In genomic region chr12:71174825-71175224, GRCh38 we compare ENCODE assay signal across 25 cellular contexts. TPM values are rescaled to one million over a fixed set of nuclear protein-coding genes. Genes with fewer than 3 reads are reported as not detected.
DNase-seq lines count a peak whose midpoint lies in the region; ATAC-seq, FAIRE-seq and TF ChIP-seq lines count a peak whose summit lies in the region.
"Had no signal": no experiment of that assay in that cellular context is flagged by ENCODE, and none has a peak within 500 bp of the region (broad histone marks: within the 10 kb centered on the region; RNA-seq: fewer than 3 reads in every experiment).

No MANE protein-coding gene starts in this region.

- no peaks in the 10 kb centered on the region for H3K9me1 ChIP-seq in IMR-90 (ENCODE audit: insufficient read depth, low read length)

- H3K9ac ChIP-seq in HepG2 (ENCODE audit: insufficient read depth, low read depth, low read length) = no peak overlapping the region
- H3K9ac ChIP-seq in IMR-90 (ENCODE audit: low read depth, low read length) = no peak overlapping the region
- no peak overlapping the region for H3K9ac ChIP-seq in neural progenitor cell
- H3K9ac ChIP-seq: BLaER1 had no signal

- H3K27me3 Mint-ChIP-seq in neural progenitor cell (ENCODE audit: insufficient read depth, low read depth) = no peaks in the 10 kb centered on the region
- H3K27me3 Mint-ChIP-seq: CD4-positive, alpha-beta memory T cell; CD8-positive, alpha-beta memory T cell had no signal

- H3F3A ChIP-seq in neural progenitor cell (ENCODE audit: low read depth) = no peaks in the 10 kb centered on the region

- DNase-seq in HepG2 (ENCODE audit: low spot score) = no peak
- no peak for DNase-seq in right lobe of liver
- DNase-seq in IMR-90 = no peak
- no peak for DNase-seq in neural progenitor cell (ENCODE audit: low spot score)
- no peak for DNase-seq in NCI-H1105 treated with DMSO at 0.1 percent for 48 hours (lab: John Stamatoyannopoulos, UW)
- DNase-seq: ACHN; BE2C; C1 segment of cervical spinal cord; CD4-positive, alpha-beta memory T cell; CD4-positive, CD25-positive, alpha-beta regulatory T cell; CD8-positive, alpha-beta memory T cell; COR-L47; DMS 273 treated with DMSO at 0.1 percent for 48 hours; DMS153; DMS53; DMS79 treated with DMSO at 0.1 percent for 48 hours; GF-D8 had no signal

- H3K79me2 ChIP-seq in HepG2 (ENCODE audit: insufficient read depth, low read length) = no peaks in the 10 kb centered on the region
- H3K79me2 ChIP-seq in neural progenitor cell (ENCODE audit: low read depth) = no peaks in the 10 kb centered on the region

- no peak overlapping the region for H2BK120ac ChIP-seq in IMR-90 (ENCODE audit: low read depth, low read length)

- H3K4me1 ChIP-seq in HepG2 (ENCODE audit: insufficient read depth, low read length) = peaks cover 16% of the 10 kb centered on the region
- peaks cover 0 to 20% (median 7%) of the 10 kb centered on the region in 4 donors for H3K4me1 ChIP-seq in right lobe of liver
- no peaks in the 10 kb centered on the region for H3K4me1 ChIP-seq in IMR-90 (ENCODE audit: control insufficient read depth, insufficient read depth, low read length)
- H3K4me1 ChIP-seq in neural progenitor cell = no peaks in the 10 kb centered on the region
- H3K4me1 ChIP-seq: BLaER1 had no signal

- H3K79me1 ChIP-seq in IMR-90 (ENCODE audit: low read depth in 1 of 2, low read length in 2 of 2) = no peaks in the 10 kb centered on the region

- H3K4me2 ChIP-seq in HepG2 (ENCODE audit: low read depth, low read length) = no peak overlapping the region
- H3K4me2 ChIP-seq in IMR-90 (ENCODE audit: low read depth, low read length) = no peak overlapping the region
- H3K4me2 ChIP-seq in neural progenitor cell = no peak overlapping the region
- H3K4me2 ChIP-seq: BLaER1 had no signal

- no peak overlapping the region for H2AK5ac ChIP-seq in IMR-90 (ENCODE audit: low read depth, low read length)

- CTCF ChIA-PET in HepG2 (lab: Yijun Ruan, JAX; ENCODE audit: low intra/inter-chr PET ratio, low total read pairs) (no interaction called here), IMR-90 (lab: Yijun Ruan, JAX) (no interaction called here)

- TF ChIP-seq EP300 in HepG2 (IDR thresholded peaks at IDR 0.05; ENCODE audit: low read depth in 2 of 2, low read length in 2 of 2) (no peak), HepG2 (CRISPR knock-in tag; IDR thresholded peaks at IDR 0.05; ENCODE audit: borderline replicate concordance) (no peak)

- H2BK20ac ChIP-seq in IMR-90 (ENCODE audit: low read depth, low read length) = no peak overlapping the region

- intact Hi-C loops in HepG2 (cut with micrococcal nuclease; ENCODE audit: unreplicated experiment) = no loop called here
- intact Hi-C loops in right lobe of liver (cut with DNase I) = no loop called here
- intact Hi-C loops in IMR-90 (cut with micrococcal nuclease) = no loop called here

- no peak overlapping the region for H3K4me3 Mint-ChIP-seq in neural progenitor cell
- H3K4me3 Mint-ChIP-seq: CD14-positive monocyte; CD4-positive, alpha-beta memory T cell; CD4-positive, CD25-positive, alpha-beta regulatory T cell; CD8-positive, alpha-beta memory T cell had no signal

- no peaks in the 10 kb centered on the region for H3K36me3 Mint-ChIP-seq in neural progenitor cell
- H3K36me3 Mint-ChIP-seq: CD14-positive monocyte; CD4-positive, alpha-beta memory T cell; CD4-positive, CD25-positive, alpha-beta regulatory T cell; CD8-positive, alpha-beta memory T cell had no signal

- H3K14ac ChIP-seq in IMR-90 (replicated peaks; ENCODE audit: low read depth, low read length) = no peak overlapping the region

- H3K4ac ChIP-seq in IMR-90 (ENCODE audit: low read depth, low read length) = no peak overlapping the region

- TF ChIP-seq RAD21 in HepG2 (CRISPR knock-in tag; IDR thresholded peaks at IDR 0.05) (no peak), IMR-90 (IDR thresholded peaks at IDR 0.05; ENCODE audit: low read length) (no peak)

- TF ChIP-seq CTCF in HepG2 (CRISPR knock-in tag; IDR thresholded peaks at IDR 0.05) (no peak), right lobe of liver (IDR thresholded peaks at IDR 0.05) (no peak), IMR-90 (conservative IDR thresholded peaks at IDR 0.05; ENCODE audit: low read depth, low read length) (no peak), neural progenitor cell (IDR thresholded peaks at IDR 0.05) (no peak)

- H3K36me3 ChIP-seq in HepG2 (replicated peaks in 1 of 2; ENCODE audit: control insufficient read depth in 1 of 2, insufficient read depth in 2 of 2, low read length in 2 of 2) (no peaks in the 10 kb centered on the region), right lobe of liver (no peaks in the 10 kb centered on the region), IMR-90 (ENCODE audit: control insufficient read depth, insufficient read depth, low read length) (no peaks in the 10 kb centered on the region), neural progenitor cell (no peaks in the 10 kb centered on the region)
- H3K36me3 ChIP-seq: BE2C, BLaER1 had no signal

- no peak overlapping the region for H3K18ac ChIP-seq in IMR-90 (ENCODE audit: low read depth, low read length)

- H3K27ac ChIP-seq in HepG2 (ENCODE audit: extremely low read length, insufficient read depth, low read length) = no peak overlapping the region
- no peak overlapping the region for H3K27ac ChIP-seq in right lobe of liver
- no peak overlapping the region for H3K27ac ChIP-seq in IMR-90 (ENCODE audit: insufficient read depth, low read length)
- no peak overlapping the region for H3K27ac ChIP-seq in neural progenitor cell
- H3K27ac ChIP-seq: 22Rv1, BLaER1 had no signal

- H4K20me1 ChIP-seq in HepG2 (ENCODE audit: insufficient read depth, low read length) = no peaks in the 10 kb centered on the region
- H4K20me1 ChIP-seq in IMR-90 (ENCODE audit: insufficient read depth, low read length) = no peaks in the 10 kb centered on the region
- no peaks in the 10 kb centered on the region for H4K20me1 ChIP-seq in neural progenitor cell (ENCODE audit: low read depth)
- H4K20me1 ChIP-seq: BLaER1 had no signal

- H3K9me3 Mint-ChIP-seq in neural progenitor cell = peaks cover 4% of the 10 kb centered on the region

- FAIRE-seq in HepG2 (lab: Jason Lieb, UNC) = no peak
- FAIRE-seq: G401.6, GM12891, GM19239 had no signal

- H3K4me1 Mint-ChIP-seq in neural progenitor cell = no peaks in the 10 kb centered on the region
- H3K4me1 Mint-ChIP-seq: CD14-positive monocyte; CD4-positive, alpha-beta memory T cell; CD4-positive, CD25-positive, alpha-beta regulatory T cell; CD8-positive, alpha-beta memory T cell had no signal

- no peak overlapping the region for H2BK15ac ChIP-seq in IMR-90 (ENCODE audit: low read depth, low read length)

- in situ Hi-C loops in HepG2 (cut with HindIII; ENCODE audit: extremely low pct_ligation_motif_present, low pct_unique_long_range_greater_than_20kb) (no loop called here), IMR-90 (cut with MboI; ENCODE audit: low sequenced_read_pairs) (no loop called here)

- no peak overlapping the region for H3K56ac ChIP-seq in IMR-90 (ENCODE audit: extremely low read depth, insufficient read depth, low read length)

- no peak overlapping the region for H3K27ac Mint-ChIP-seq in neural progenitor cell
- H3K27ac Mint-ChIP-seq: CD14-positive monocyte; CD4-positive, alpha-beta memory T cell; CD4-positive, CD25-positive, alpha-beta regulatory T cell; CD8-positive, alpha-beta memory T cell had no signal

- no peak overlapping the region for H3K4me3 ChIP-seq in HepG2 (replicated peaks in 1 of 3; ENCODE audit: insufficient read depth in 1 of 3, low read depth in 2 of 3, low read length in 3 of 3)
- H3K4me3 ChIP-seq in right lobe of liver = no peak overlapping the region
- H3K4me3 ChIP-seq in IMR-90 (ENCODE audit: insufficient read depth, low read depth, low read length) = no peak overlapping the region
- no peak overlapping the region for H3K4me3 ChIP-seq in neural progenitor cell
- H3K4me3 ChIP-seq: BLaER1 had no signal

- no peak overlapping the region for H4K91ac ChIP-seq in IMR-90 (ENCODE audit: insufficient read depth, low read depth, low read length)

- no peak overlapping the region for H4K5ac ChIP-seq in IMR-90 (ENCODE audit: low read depth, low read length)

- dilution Hi-C loops in IMR-90 (cut with HindIII; ENCODE audit: low sequenced_read_pairs, unreplicated experiment) = no loop called here

- no peak for ATAC-seq in HepG2
- ATAC-seq in right lobe of liver = no peak
- no peak for ATAC-seq in IMR-90 (ENCODE audit: low read depth)
- no peak for ATAC-seq in GM19351 (IDR thresholded peaks at IDR 0.05; ENCODE audit: unreplicated experiment)

- H2AFZ ChIP-seq in HepG2 (ENCODE audit: low read length) (no peak overlapping the region), IMR-90 (replicated peaks; ENCODE audit: low read length, poor library complexity) (no peak overlapping the region), neural progenitor cell (replicated peaks) (peak overlapping the region; percentile 94)

- POLR2A ChIA-PET in HepG2 (lab: Yijun Ruan, JAX) (no interaction called here), IMR-90 (lab: Charles Lee; ENCODE audit: unreplicated experiment) (no interaction called here)

- H2AK9ac ChIP-seq in IMR-90 (replicated peaks; ENCODE audit: low read depth, low read length, poor library complexity) = no peak overlapping the region

- no peak overlapping the region for H4K8ac ChIP-seq in IMR-90 (ENCODE audit: low read depth in 2 of 2, low read length in 2 of 2)

- no peak for TF ChIP-seq POLR2A in HepG2 (IDR thresholded peaks at IDR 0.05; ENCODE audit: insufficient read depth in 1 of 2, low read depth in 2 of 2, low read length in 2 of 2)
- no peak for TF ChIP-seq POLR2A in right lobe of liver (IDR thresholded peaks at IDR 0.05)
- TF ChIP-seq POLR2A in IMR-90 (IDR thresholded peaks at IDR 0.05; ENCODE audit: low read depth, low read length) = no peak

- BruUV-seq in HepG2 (replicated peaks; lab: Mats Ljungman, UMichigan) (no TSS peak), IMR-90 (replicated peaks; lab: Mats Ljungman, UMichigan) (no TSS peak)

- H3K27me3 ChIP-seq in HepG2 (ENCODE audit: control insufficient read depth in 1 of 2, insufficient read depth in 2 of 2, low read length in 2 of 2) = no peaks in the 10 kb centered on the region
- no peaks in the 10 kb centered on the region for H3K27me3 ChIP-seq in right lobe of liver
- H3K27me3 ChIP-seq in IMR-90 (ENCODE audit: control insufficient read depth, insufficient read depth, low read length) = no peaks in the 10 kb centered on the region
- no peaks in the 10 kb centered on the region for H3K27me3 ChIP-seq in neural progenitor cell
- H3K27me3 ChIP-seq: BE2C, BLaER1 had no signal

- H3K9me3 ChIP-seq in HepG2 (ENCODE audit: low read length) (peaks cover 3% of the 10 kb centered on the region; the same call in 1 of the 2 replicates), right lobe of liver (no peaks in the 10 kb centered on the region), IMR-90 (ENCODE audit: control insufficient read depth, insufficient read depth, low read length) (no peaks in the 10 kb centered on the region), neural progenitor cell (ENCODE audit: low read depth) (no peaks in the 10 kb centered on the region)
- H3K9me3 ChIP-seq: BE2C, BLaER1 had no signal

- no peak overlapping the region for H2BK5ac ChIP-seq in IMR-90 (ENCODE audit: low read depth, low read length, poor library complexity, severe bottlenecking)

- no peak overlapping the region for H3K23ac ChIP-seq in IMR-90 (ENCODE audit: low read depth, low read length)

RNA-seq across cellular contexts. Expression of gene TSPAN8, which starts 17.0 kb away (rescaled TPM):
- total RNA-seq in HepG2 (2016; rRNA removed; fragmentation: Illumina TruSeq; extraction: Trizol) = 3.2 and 3.9 TPM in 2 replicates
- total RNA-seq in HepG2 (2016; cell fraction: cytosol; rRNA removed; fragmentation: Illumina TruSeq; extraction: Trizol; ENCODE audit: low read depth) = 1.5 and 1.9 TPM in 2 replicates
- total RNA-seq in HepG2 (2016; cell fraction: insoluble cytoplasmic fraction; rRNA removed; fragmentation: Illumina TruSeq; extraction: Trizol) = 3.2 and 3.7 TPM in 2 replicates
- total RNA-seq in HepG2 (2016; cell fraction: membrane; rRNA removed; fragmentation: Illumina TruSeq; extraction: Trizol) = 2.6 and 4.1 TPM in 2 replicates
- total RNA-seq in HepG2 (2016; cell fraction: nucleus; rRNA removed; fragmentation: Illumina TruSeq; extraction: Trizol) = 2.5 and 2.8 TPM in 2 replicates
- 2.0 and 3.4 TPM in 2 replicates for polyA plus RNA-seq in HepG2 (2011; rRNA removed)
- polyA plus RNA-seq in HepG2 (2011; cell fraction: cytosol; rRNA removed) = 1.8 and 2.0 TPM in 2 replicates
- 0.50 and 0.56 TPM in 2 replicates for polyA plus RNA-seq in HepG2 (2011; cell fraction: nucleus; rRNA removed)
- 4.2 and 4.4 TPM in 2 replicates for polyA plus RNA-seq in HepG2 (2012)
- polyA plus RNA-seq in HepG2 (2016; cell fraction: cytosol; fragmentation: Illumina TruSeq; extraction: Trizol; ENCODE audit: low read depth) = 2.0 and 2.6 TPM in 2 replicates
- polyA plus RNA-seq in HepG2 (2016; cell fraction: insoluble cytoplasmic fraction; fragmentation: Illumina TruSeq; extraction: Trizol; ENCODE audit: low read depth) = 3.7 and 4.0 TPM in 2 replicates
- 1.8 and 2.3 TPM in 2 replicates for polyA plus RNA-seq in HepG2 (2016; cell fraction: membrane; fragmentation: Illumina TruSeq; extraction: Trizol; ENCODE audit: low read depth)
- polyA plus RNA-seq in HepG2 (2016; cell fraction: nucleus; fragmentation: Illumina TruSeq; extraction: Trizol; ENCODE audit: insufficient read depth, low read depth) = 2.8 and 5.2 TPM in 2 replicates
- 0.50 and 36.3 TPM in 2 replicates for polyA minus RNA-seq in HepG2 (2011; rRNA and poly(A)+ RNA removed; ENCODE audit: low replicate concordance)
- 1.4 TPM in 1 of 2 replicates, not detected in the other for polyA minus RNA-seq in HepG2 (2011; cell fraction: cytosol; rRNA and poly(A)+ RNA removed)
- polyA minus RNA-seq in HepG2 (2011; cell fraction: nucleus; rRNA and poly(A)+ RNA removed) = 0.99 and 2.1 TPM in 2 replicates
- 10 to 100 TPM in 3 of 6 experiments, 1 to 10 TPM in 3; 2.0 to 12.6 (median 7.8) TPM for total RNA-seq in right lobe of liver
- total RNA-seq in IMR-90 (2012; rRNA removed) = not detected in 2 replicates
- polyA plus RNA-seq in IMR-90 (2012; rRNA removed) = not detected in 2 replicates
- not detected in 2 replicates for polyA plus RNA-seq in IMR-90 (2012; cell fraction: cytosol; rRNA removed)
- polyA plus RNA-seq in IMR-90 (2012; cell fraction: nucleus; rRNA removed; ENCODE audit: low replicate concordance) = not detected in 2 replicates
- total RNA-seq in neural progenitor cell (ENCODE audit: low replicate concordance) = not detected in 2 replicates
- total RNA-seq: CD4-positive, alpha-beta memory T cell; CD4-positive, CD25-positive, alpha-beta regulatory T cell; CD8-positive, alpha-beta memory T cell had no signal
- polyA plus RNA-seq: AG04450; CD14-positive monocyte; CD4-positive, alpha-beta memory T cell; CD4-positive, CD25-positive, alpha-beta regulatory T cell; CD8-positive, alpha-beta memory T cell had no signal
